Comparison of ENCODE assay signal across 8 cellular contexts in the genomic region with DNA sequence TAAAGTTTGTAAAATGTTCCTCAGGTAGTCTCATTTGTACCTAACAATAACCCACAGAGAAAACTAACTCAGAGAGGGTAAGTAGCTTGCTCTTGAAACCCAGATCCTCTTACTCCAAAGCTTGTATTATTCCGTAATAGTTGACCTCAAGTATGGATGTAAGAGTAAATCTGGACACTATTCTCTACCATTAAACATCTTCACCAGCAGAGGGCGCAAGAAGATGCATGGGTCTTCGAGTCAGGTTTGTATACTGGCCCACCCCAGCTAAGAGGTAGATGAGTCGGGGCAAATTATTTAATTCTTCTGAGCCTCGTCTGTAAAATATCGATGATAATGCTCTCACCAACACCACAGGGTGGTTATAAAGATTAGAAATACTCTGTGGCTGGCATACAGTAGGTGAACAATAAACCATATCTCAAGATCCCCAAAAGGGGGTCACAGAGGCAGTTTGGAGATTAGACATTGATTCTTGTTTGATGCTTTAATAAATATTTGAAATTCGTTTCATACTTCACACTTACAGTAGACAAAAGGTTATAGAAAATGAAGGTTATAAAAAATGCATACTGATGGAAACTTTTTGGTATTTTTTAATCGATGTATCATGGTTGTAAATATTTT. TPM values are rescaled to one million over a fixed set of nuclear protein-coding genes. Genes with fewer than 3 reads are reported as not detected.
A peak's percentile ranks its signal among the peaks of the same experiment; 100 is the strongest.
DNase-seq lines count a peak whose midpoint lies in the region; ATAC-seq and TF ChIP-seq lines count a peak whose summit lies in the region.

No MANE protein-coding gene starts in this region.

- peaks cover 38% of the 10 kb centered on the region for H3K27me3 Mint-ChIP-seq in CD4-positive, CD25-positive, alpha-beta regulatory T cell
- peaks cover 12 to 38% (median 19%) of the 10 kb centered on the region in 5 donors for H3K27me3 Mint-ChIP-seq in naive thymus-derived CD8-positive, alpha-beta T cell

- H3K4me1 Mint-ChIP-seq in CD4-positive, CD25-positive, alpha-beta regulatory T cell, result peaks cover 2 to 18% (median 10%) of the 10 kb centered on the region in 4 donors
- peaks cover 4 to 20% (median 13%) of the 10 kb centered on the region in 4 donors for H3K4me1 Mint-ChIP-seq in naive thymus-derived CD8-positive, alpha-beta T cell

- ATAC-seq in CD4-positive, CD25-positive, alpha-beta regulatory T cell (ENCODE audit: low read depth in 2 of 2), result peak; percentile 48 to 55
- peak; percentile 50 for ATAC-seq in naive thymus-derived CD8-positive, alpha-beta T cell
- no peak for ATAC-seq in HG02763 (IDR thresholded peaks at IDR 0.05; ENCODE audit: unreplicated experiment)

- H3K9me3 Mint-ChIP-seq in CD4-positive, CD25-positive, alpha-beta regulatory T cell, result peaks cover 0 to 2% (median 0%) of the 10 kb centered on the region in 7 donors
- no peaks in the 10 kb centered on the region for H3K9me3 Mint-ChIP-seq in naive thymus-derived CD8-positive, alpha-beta T cell

- WGBS in thyroid gland, 2 donors, result 32 to 37% methylated on average over 8 of the region's 8 CpGs

- in situ Hi-C loops in HAP-1 (cut with MboI; ENCODE audit: low sequenced_read_pairs), result loop anchor here (25.0 kb wide), 1 partner anchor 255 kb away; no protein-coding TSS in a partner anchor

- intact Hi-C loops in thyroid gland (cut with DNase I), result loop anchor here (10.0 kb wide), 3 partner anchors 93 to 123 kb away; no protein-coding TSS in a partner anchor

- no peak for TF ChIP-seq POLR2A in thyroid gland (IDR thresholded peaks at IDR 0.05)

- H3K4me3 Mint-ChIP-seq in CD4-positive, CD25-positive, alpha-beta regulatory T cell, result peak overlapping the region in 1 of 4 donors; percentile 0
- no peak overlapping the region for H3K4me3 Mint-ChIP-seq in naive thymus-derived CD8-positive, alpha-beta T cell

- H3K4me3 ChIP-seq in CD4-positive, CD25-positive, alpha-beta regulatory T cell (ENCODE audit: low read depth, low read length), result no peak overlapping the region
- H3K4me3 ChIP-seq in HAP-1 (no peak overlapping the region), epithelial cell of esophagus (ENCODE audit: low read length) (no peak overlapping the region), thyroid gland (replicated peaks in 1 of 3) (no peak overlapping the region)

- H3K27ac ChIP-seq in CD4-positive, CD25-positive, alpha-beta regulatory T cell (ENCODE audit: insufficient read depth, low read length, poor library complexity, severe bottlenecking), result no peak overlapping the region
- H3K27ac ChIP-seq in thyroid gland, result peak overlapping the region in 1 of 3 donors; percentile 16

- peak; percentile 49 to 80 (median 66) for DNase-seq in CD4-positive, CD25-positive, alpha-beta regulatory T cell
- peak; percentile 71 to 80 for DNase-seq in HAP-1 (ENCODE audit: low spot score in 2 of 2)
- peak; percentile 94 for DNase-seq in NCI-H69 (lab: John Stamatoyannopoulos, UW)
- DNase-seq in activated CD4-positive, alpha-beta T cell treated with anti-CD3 and anti-CD28 coated beads, Interleukin-2, amount 50 U/mL, for 48 hours, result peak; percentile 38 to 57
- peak; percentile 75 for DNase-seq in epithelial cell of esophagus (ENCODE audit: low read depth)
- DNase-seq in naive thymus-derived CD8-positive, alpha-beta T cell, result peak; percentile 15 to 82 (median 61)
- peak; percentile 51 to 62 for DNase-seq in thyroid gland

- H3K27me3 ChIP-seq in CD4-positive, CD25-positive, alpha-beta regulatory T cell (ENCODE audit: control insufficient read depth, insufficient read depth, low read length), result peaks cover 6% of the 10 kb centered on the region
- H3K27me3 ChIP-seq in HAP-1 (ENCODE audit: low read depth) (no peaks in the 10 kb centered on the region), thyroid gland (no peaks in the 10 kb centered on the region)

- H3K9me3 ChIP-seq in CD4-positive, CD25-positive, alpha-beta regulatory T cell (ENCODE audit: control insufficient read depth in 2 of 2, low read length in 2 of 2), result no peaks in the 10 kb centered on the region
- H3K9me3 ChIP-seq in HAP-1 (no peaks in the 10 kb centered on the region), thyroid gland (no peaks in the 10 kb centered on the region)

- TF ChIP-seq CTCF in epithelial cell of esophagus (IDR thresholded peaks at IDR 0.05; ENCODE audit: insufficient read depth, low read depth, low read length, missing control alignments) (peak; percentile 79), thyroid gland (IDR thresholded peaks at IDR 0.05) (peak; percentile 75 to 82 (median 78))

- H3K36me3 Mint-ChIP-seq in CD4-positive, CD25-positive, alpha-beta regulatory T cell, result no peaks in the 10 kb centered on the region
- no peaks in the 10 kb centered on the region for H3K36me3 Mint-ChIP-seq in naive thymus-derived CD8-positive, alpha-beta T cell

- POLR2A ChIA-PET in naive thymus-derived CD8-positive, alpha-beta T cell (lab: Charles Lee), result interaction anchor here (0.6 kb wide), 1 partner anchor 1386 kb away, joined by 3 read pairs; no protein-coding TSS in a partner anchor

- H3K27ac Mint-ChIP-seq in CD4-positive, CD25-positive, alpha-beta regulatory T cell, result no peak overlapping the region
- no peak overlapping the region for H3K27ac Mint-ChIP-seq in naive thymus-derived CD8-positive, alpha-beta T cell

- H3K4me1 ChIP-seq in CD4-positive, CD25-positive, alpha-beta regulatory T cell (ENCODE audit: control insufficient read depth, insufficient read depth, low read length, poor library complexity, severe bottlenecking), result peaks cover 24% of the 10 kb centered on the region
- H3K4me1 ChIP-seq in HAP-1 (peaks cover 21% of the 10 kb centered on the region), thyroid gland (peaks cover 18 to 20% of the 10 kb centered on the region in 2 donors)

- H3K36me3 ChIP-seq in CD4-positive, CD25-positive, alpha-beta regulatory T cell (ENCODE audit: control insufficient read depth, insufficient read depth, low read length), result no peaks in the 10 kb centered on the region
- H3K36me3 ChIP-seq in HAP-1 (replicated peaks) (no peaks in the 10 kb centered on the region), thyroid gland (no peaks in the 10 kb centered on the region)

RNA-seq across cellular contexts. Expression of a gene that starts 3.5 kb away (rescaled TPM):
- 5.4 TPM for total RNA-seq in CD4-positive, CD25-positive, alpha-beta regulatory T cell
- under 1 TPM in 1 of 4 donors, not detected in 3; 0.46 TPM for polyA plus RNA-seq in CD4-positive, CD25-positive, alpha-beta regulatory T cell
- under 1 TPM; 0.82 to 0.99 TPM for total RNA-seq in naive thymus-derived CD8-positive, alpha-beta T cell
- polyA plus RNA-seq in naive thymus-derived CD8-positive, alpha-beta T cell, result not detected
- total RNA-seq in thyroid gland, result 10 to 100 TPM; 28.1 to 43.8 (median 37.6) TPM
